In genomic region chr10:36779238-36779846, GRCh38 we compare ENCODE assay signal across 8 cellular contexts.
DNase-seq lines count a peak whose midpoint lies in the region; ATAC-seq and TF ChIP-seq lines count a peak whose summit lies in the region.

No MANE protein-coding gene starts in this region.

- POLR2A ChIA-PET in CD8-positive, alpha-beta T cell (lab: Charles Lee) = no interaction called here

- H3K27me3 ChIP-seq in body of pancreas (no peaks in the 10 kb centered on the region), thyroid gland (no peaks in the 10 kb centered on the region)
- no peaks in the 10 kb centered on the region for H3K27me3 ChIP-seq in CD8-positive, alpha-beta T cell (ENCODE audit: insufficient read depth, low read length)

- peak; percentile 61 for DNase-seq in Caki2 (ENCODE audit: low read depth)
- DNase-seq in NAMALWA (ENCODE audit: low spot score) = peak; percentile 21
- peak; percentile 22 to 54 (median 34) for DNase-seq in body of pancreas
- peak; percentile 70 for DNase-seq in iPS-NIHi7 (ENCODE audit: extremely low spot score)
- peak; percentile 42 to 47 for DNase-seq in thyroid gland
- no peak for DNase-seq in CD8-positive, alpha-beta T cell
- DNase-seq in GM19238 (ENCODE audit: insufficient read length, low spot score) = no peak
- no peak for DNase-seq in NOMO-1 treated with dmso at 0.1 percent for 144 hours (lab: John Stamatoyannopoulos, UW; ENCODE audit: unreplicated experiment)

- CTCF ChIA-PET in CD8-positive, alpha-beta T cell (lab: Charles Lee) = interaction anchor here (1.1 kb wide), 1 partner anchor 1144 kb away, joined by 3 read pairs; no protein-coding TSS in a partner anchor

- H3K9me3 ChIP-seq in body of pancreas (no peaks in the 10 kb centered on the region), thyroid gland (no peaks in the 10 kb centered on the region)
- no peaks in the 10 kb centered on the region for H3K9me3 ChIP-seq in CD8-positive, alpha-beta T cell (ENCODE audit: low read length)

- H3K4me1 ChIP-seq in body of pancreas = no peaks in the 10 kb centered on the region
- H3K4me1 ChIP-seq in thyroid gland = no peaks in the 10 kb centered on the region
- no peaks in the 10 kb centered on the region for H3K4me1 ChIP-seq in CD8-positive, alpha-beta T cell (ENCODE audit: insufficient read depth, low read length)

- H3K4me1 Mint-ChIP-seq in CD8-positive, alpha-beta T cell (ENCODE audit: low read depth) = no peaks in the 10 kb centered on the region

- TF ChIP-seq POLR2A in body of pancreas (IDR thresholded peaks at IDR 0.05) (no peak), thyroid gland (IDR thresholded peaks at IDR 0.05) (no peak)

- intact Hi-C loops in body of pancreas (cut with DNase I) (loop anchor here (5.0 kb wide), 1 partner anchor 1142 kb away; no protein-coding TSS in a partner anchor), thyroid gland (cut with DNase I) (no loop called here)
- intact Hi-C loops in CD8-positive, alpha-beta T cell (cut with DNase I, micrococcal nuclease) = no loop called here

- no peak overlapping the region for H3K4me3 Mint-ChIP-seq in CD8-positive, alpha-beta T cell

- H3K9me3 Mint-ChIP-seq in CD8-positive, alpha-beta T cell = peaks cover 11% of the 10 kb centered on the region

- in situ Hi-C loops in Caki2 (cut with HindIII; ENCODE audit: low pct_unique_long_range_greater_than_20kb, low sequenced_read_pairs) = loop anchor here (10.0 kb wide), 1 partner anchor 1145 kb away; no protein-coding TSS in a partner anchor

- TF ChIP-seq CTCF in body of pancreas (IDR thresholded peaks at IDR 0.05) (peak in 6 of 7 experiments; percentile 52 to 80 (median 77)), thyroid gland (IDR thresholded peaks at IDR 0.05) (peak; percentile 57 to 97 (median 86))
- no peak for TF ChIP-seq CTCF in CD8-positive, alpha-beta T cell (IDR thresholded peaks at IDR 0.05)

- H3K4me3 ChIP-seq in body of pancreas = no peak overlapping the region
- no peak overlapping the region for H3K4me3 ChIP-seq in thyroid gland (replicated peaks in 1 of 3)
- no peak overlapping the region for H3K4me3 ChIP-seq in CD8-positive, alpha-beta T cell (ENCODE audit: low read depth, low read length)

- no peaks in the 10 kb centered on the region for H3K36me3 Mint-ChIP-seq in CD8-positive, alpha-beta T cell

- H3K36me3 ChIP-seq in body of pancreas (replicated peaks in 1 of 2; ENCODE audit: insufficient read depth in 1 of 2, low read depth in 2 of 2) = no peaks in the 10 kb centered on the region
- H3K36me3 ChIP-seq in thyroid gland = no peaks in the 10 kb centered on the region
- no peaks in the 10 kb centered on the region for H3K36me3 ChIP-seq in CD8-positive, alpha-beta T cell (ENCODE audit: insufficient read depth, low read length)

- no peaks in the 10 kb centered on the region for H3K27me3 Mint-ChIP-seq in CD8-positive, alpha-beta T cell (ENCODE audit: low read depth)

- peak; percentile 75 for ATAC-seq in body of pancreas
- no peak for ATAC-seq in CD8-positive, alpha-beta T cell

- no peak overlapping the region for H3K27ac Mint-ChIP-seq in CD8-positive, alpha-beta T cell

- 3 to 4% methylated on average over 2 of the region's 2 CpGs for WGBS in body of pancreas, 2 donors
- 4 to 9% methylated on average over 2 of the region's 2 CpGs for WGBS in thyroid gland, 2 donors

- H3K27ac ChIP-seq in body of pancreas (no peak overlapping the region), thyroid gland (no peak overlapping the region)
- H3K27ac ChIP-seq in CD8-positive, alpha-beta T cell (ENCODE audit: low read depth, low read length) = no peak overlapping the region

Comparison
In these comparisons a context has a peak if more than half of its experiments do, and no peak if none do; other contexts are left out.
1. DNase-seq: peak in Caki2 (single experiment), NAMALWA (single experiment), body of pancreas (4 of 4), iPS-NIHi7 (single experiment) and thyroid gland (2 of 2); none in CD8-positive, alpha-beta T cell (0 of 7), GM19238 (single experiment) and NOMO-1 treated with dmso at 0.1 percent for 144 hours (single experiment).